ENCODE assay signal across 22 cellular contexts in the genomic region with DNA sequence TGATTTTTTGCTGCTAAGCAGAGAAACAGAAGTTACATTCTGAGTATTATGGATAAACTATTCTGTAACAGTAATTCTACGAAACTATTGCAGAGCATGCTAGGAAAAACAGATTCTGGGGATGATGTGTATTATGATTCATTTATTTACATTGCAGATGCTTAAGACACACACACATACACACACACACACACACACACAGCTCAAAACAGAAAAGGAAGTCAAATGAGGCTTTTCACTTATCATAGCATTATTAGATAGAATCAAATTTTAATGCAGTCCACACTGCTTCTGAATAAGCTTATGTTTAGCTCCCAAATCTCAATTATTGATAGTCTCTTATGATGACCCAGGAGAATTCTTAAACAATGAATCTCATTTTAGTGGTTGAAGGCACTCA.
DNase-seq lines count a peak whose midpoint lies in the region; ATAC-seq, FAIRE-seq and TF ChIP-seq lines count a peak whose summit lies in the region.
"Had no signal": no experiment of that assay in that cellular context is flagged by ENCODE, and none has a peak within 500 bp of the region (broad histone marks: within the 10 kb centered on the region; RNA-seq: fewer than 3 reads in every experiment).

No MANE protein-coding gene starts in this region.

- H3K4me3 ChIP-seq in bronchial epithelial cell (ENCODE audit: low read depth, low read length) = no peak overlapping the region
- H3K4me3 ChIP-seq in CD8-positive, alpha-beta memory T cell (ENCODE audit: low read length) = no peak overlapping the region

- POLR2A ChIA-PET in CD8-positive, alpha-beta memory T cell (lab: Charles Lee) = no interaction called here

- no peak overlapping the region for H3K4me3 Mint-ChIP-seq in CD8-positive, alpha-beta memory T cell
- H3K4me3 Mint-ChIP-seq: activated CD4-positive, alpha-beta memory T cell treated with anti-CD3 and anti-CD28 coated beads, Interleukin-2, amount 10 ng/mL, durations not matched to agents 7 days and 5 days; activated naive CD8-positive, alpha-beta T cell treated with anti-CD3 and anti-CD28 coated beads for 36 hours; T-cell had no signal

- peaks cover 0 to 5% (median 2%) of the 10 kb centered on the region in 5 donors for H3K9me3 Mint-ChIP-seq in CD8-positive, alpha-beta memory T cell
- H3K9me3 Mint-ChIP-seq: activated CD4-positive, alpha-beta memory T cell treated with anti-CD3 and anti-CD28 coated beads, Interleukin-2, amount 10 ng/mL, durations not matched to agents 7 days and 5 days; activated naive CD8-positive, alpha-beta T cell treated with anti-CD3 and anti-CD28 coated beads for 36 hours; T-cell had no signal

- no peaks in the 10 kb centered on the region for H3K36me3 ChIP-seq in bronchial epithelial cell (ENCODE audit: control insufficient read depth, insufficient read depth, low read length)
- no peaks in the 10 kb centered on the region for H3K36me3 ChIP-seq in CD8-positive, alpha-beta memory T cell (ENCODE audit: insufficient read depth, low read length)
- H3K36me3 ChIP-seq: WERI-Rb-1 had no signal

- H3K27me3 Mint-ChIP-seq in CD8-positive, alpha-beta memory T cell = no peaks in the 10 kb centered on the region
- H3K27me3 Mint-ChIP-seq: activated CD4-positive, alpha-beta memory T cell treated with anti-CD3 and anti-CD28 coated beads, Interleukin-2, amount 10 ng/mL, durations not matched to agents 7 days and 5 days; activated naive CD8-positive, alpha-beta T cell treated with anti-CD3 and anti-CD28 coated beads for 36 hours; T-cell had no signal

- CTCF ChIA-PET in CD8-positive, alpha-beta memory T cell (lab: Charles Lee) = no interaction called here

- H3K27ac Mint-ChIP-seq in CD8-positive, alpha-beta memory T cell = no peak overlapping the region
- H3K27ac Mint-ChIP-seq: activated CD4-positive, alpha-beta memory T cell treated with anti-CD3 and anti-CD28 coated beads, Interleukin-2, amount 10 ng/mL, durations not matched to agents 7 days and 5 days; activated naive CD8-positive, alpha-beta T cell treated with anti-CD3 and anti-CD28 coated beads for 36 hours; T-cell had no signal

- no peak for DNase-seq in D721Med (ENCODE audit: insufficient read length, low spot score)
- peak; percentile 77 for DNase-seq in LHCN-M2 (ENCODE audit: low read depth)
- DNase-seq in bronchial epithelial cell (ENCODE audit: low read depth) = peak; percentile 82
- peak; percentile 86 for DNase-seq in iris pigment epithelial cell (ENCODE audit: low read depth)
- DNase-seq in CD8-positive, alpha-beta memory T cell = no peak
- no peak for DNase-seq in D341Med (ENCODE audit: low spot score)
- DNase-seq in ecto neural progenitor cell (ENCODE audit: low spot score) = no peak
- DNase-seq: activated CD4-positive, alpha-beta memory T cell treated with anti-CD3 and anti-CD28 coated beads, Interleukin-2, amount 10 ng/mL, durations not matched to agents 7 days and 5 days; activated naive CD8-positive, alpha-beta T cell treated with anti-CD3 and anti-CD28 coated beads for 36 hours; cerebellar nuclear complex; DMS 273 treated with DMSO at 0.1 percent for 48 hours; hypothalamus; NCI-H1048; NCI-H2107; NCI-H774; occipital lobe; stimulated activated CD4-positive, alpha-beta T cell treated with anti-CD3 and anti-CD28 coated beads, Interleukin-2, amount 100 ng/mL, for 48 hours; T-cell; WERI-Rb-1 had no signal

- no peaks in the 10 kb centered on the region for H3K9me3 ChIP-seq in CD8-positive, alpha-beta memory T cell (ENCODE audit: low read length)

- TF ChIP-seq CTCF in D721Med (IDR thresholded peaks at IDR 0.05; ENCODE audit: insufficient read depth, missing control alignments) = no peak
- TF ChIP-seq CTCF in bronchial epithelial cell (IDR thresholded peaks at IDR 0.05; ENCODE audit: insufficient read depth, low read length, severe bottlenecking) = no peak

- no peaks in the 10 kb centered on the region for H3K4me1 Mint-ChIP-seq in CD8-positive, alpha-beta memory T cell
- H3K4me1 Mint-ChIP-seq: activated CD4-positive, alpha-beta memory T cell treated with anti-CD3 and anti-CD28 coated beads, Interleukin-2, amount 10 ng/mL, durations not matched to agents 7 days and 5 days; activated naive CD8-positive, alpha-beta T cell treated with anti-CD3 and anti-CD28 coated beads for 36 hours; T-cell had no signal

- no peak for ATAC-seq in GM18511 (IDR thresholded peaks at IDR 0.05; ENCODE audit: unreplicated experiment)
- ATAC-seq: sciatic nerve, T-cell had no signal

- no peaks in the 10 kb centered on the region for H3K36me3 Mint-ChIP-seq in CD8-positive, alpha-beta memory T cell
- H3K36me3 Mint-ChIP-seq: activated naive CD8-positive, alpha-beta T cell treated with anti-CD3 and anti-CD28 coated beads for 36 hours; T-cell had no signal

- H3K27me3 ChIP-seq in bronchial epithelial cell (ENCODE audit: control insufficient read depth, insufficient read depth, low read length) = no peaks in the 10 kb centered on the region
- H3K27me3 ChIP-seq in CD8-positive, alpha-beta memory T cell (ENCODE audit: insufficient read depth, low read length, poor library complexity, severe bottlenecking) = no peaks in the 10 kb centered on the region

- FAIRE-seq in D721Med (lab: Jason Lieb, UNC) (peak; percentile 16), bronchial epithelial cell (lab: Jason Lieb, UNC) (no peak)
- FAIRE-seq: RCC 7860 had no signal

- no peak overlapping the region for H3K27ac ChIP-seq in CD8-positive, alpha-beta memory T cell (ENCODE audit: low read depth, low read length)
- H3K27ac ChIP-seq: WERI-Rb-1 had no signal

- no peaks in the 10 kb centered on the region for H3K4me1 ChIP-seq in CD8-positive, alpha-beta memory T cell (ENCODE audit: insufficient read depth, low read length)

Comparison
In these comparisons a context has a peak if more than half of its experiments do, and no peak if none do; other contexts are left out.
1. DNase-seq: peak in LHCN-M2 (single experiment), bronchial epithelial cell (single experiment) and iris pigment epithelial cell (single experiment); none in D721Med (single experiment), CD8-positive, alpha-beta memory T cell (0 of 5), D341Med (single experiment) and ecto neural progenitor cell (single experiment).